2 cellular contexts compared by ENCODE assay signal in the genomic region with DNA sequence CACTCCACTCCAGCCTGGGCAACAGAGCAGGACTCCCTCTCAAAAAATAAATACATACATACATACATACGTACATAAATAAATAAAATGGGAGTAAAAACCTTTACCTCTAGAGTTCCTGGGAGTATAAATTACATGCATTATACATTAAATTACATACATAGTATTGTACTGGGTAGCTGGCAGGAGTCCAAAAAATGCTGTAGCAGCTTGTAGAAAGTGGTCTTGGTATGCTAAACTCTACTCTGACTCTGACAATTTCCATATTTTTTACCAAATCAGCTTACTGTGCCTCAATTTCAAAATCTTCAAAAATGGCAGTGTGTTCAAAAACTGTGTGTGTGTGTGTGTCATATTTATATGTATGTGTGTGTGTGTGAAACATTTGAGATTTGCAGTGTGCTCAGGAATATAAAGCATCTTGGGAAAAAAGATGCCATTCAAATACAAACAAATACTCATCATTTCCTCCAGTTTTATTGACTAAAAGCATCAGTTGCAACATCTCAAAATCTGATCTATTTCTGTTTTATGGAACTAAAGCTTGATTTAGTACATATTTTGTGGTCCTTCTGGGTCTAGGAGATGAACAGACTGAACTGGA.
TF ChIP-seq lines count a peak whose summit lies in the region.

No MANE protein-coding gene starts in this region.

TF ChIP-seq in SK-N-SH, 30 proteins besides CTCF, POLR2A, EP300 and RAD21 (continued from another document):
- TF ChIP-seq FOSL2 (IDR thresholded peaks at IDR 0.05; ENCODE audit: borderline replicate concordance, low read depth): no peak
- no peak for TF ChIP-seq YY1 (IDR thresholded peaks at IDR 0.05; ENCODE audit: low read depth)
- no peak for TF ChIP-seq FOXJ3 (CRISPR knock-in tag; IDR thresholded peaks at IDR 0.05)

TF ChIP-seq in SK-N-SH treated with all-trans-retinoic acid at 6 μM for 48 hours, 23 proteins besides CTCF, POLR2A, EP300 and RAD21 (continued from another document):
- TF ChIP-seq, protein P1, sequence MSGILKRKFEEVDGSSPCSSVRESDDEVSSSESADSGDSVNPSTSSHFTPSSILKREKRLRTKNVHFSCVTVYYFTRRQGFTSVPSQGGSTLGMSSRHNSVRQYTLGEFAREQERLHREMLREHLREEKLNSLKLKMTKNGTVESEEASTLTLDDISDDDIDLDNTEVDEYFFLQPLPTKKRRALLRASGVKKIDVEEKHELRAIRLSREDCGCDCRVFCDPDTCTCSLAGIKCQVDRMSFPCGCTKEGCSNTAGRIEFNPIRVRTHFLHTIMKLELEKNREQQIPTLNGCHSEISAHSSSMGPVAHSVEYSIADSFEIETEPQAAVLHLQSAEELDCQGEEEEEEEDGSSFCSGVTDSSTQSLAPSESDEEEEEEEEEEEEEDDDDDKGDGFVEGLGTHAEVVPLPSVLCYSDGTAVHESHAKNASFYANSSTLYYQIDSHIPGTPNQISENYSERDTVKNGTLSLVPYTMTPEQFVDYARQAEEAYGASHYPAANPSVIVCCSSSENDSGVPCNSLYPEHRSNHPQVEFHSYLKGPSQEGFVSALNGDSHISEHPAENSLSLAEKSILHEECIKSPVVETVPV (CRISPR knock-in tag; IDR thresholded peaks at IDR 0.05): no peak
- TF ChIP-seq PPARA (CRISPR knock-in tag; IDR thresholded peaks at IDR 0.05; ENCODE audit: borderline replicate concordance): no peak
- TF ChIP-seq ARNTL (CRISPR knock-in tag; IDR thresholded peaks at IDR 0.05; ENCODE audit: borderline replicate concordance, low read depth): no peak
- TF ChIP-seq ZC3H10 (CRISPR knock-in tag; IDR thresholded peaks at IDR 0.05): no peak
- TF ChIP-seq ZNF70 (CRISPR knock-in tag; IDR thresholded peaks at IDR 0.05): no peak
- TF ChIP-seq TOX (CRISPR knock-in tag; IDR thresholded peaks at IDR 0.05; ENCODE audit: borderline replicate concordance): no peak
- TF ChIP-seq, protein P2, sequence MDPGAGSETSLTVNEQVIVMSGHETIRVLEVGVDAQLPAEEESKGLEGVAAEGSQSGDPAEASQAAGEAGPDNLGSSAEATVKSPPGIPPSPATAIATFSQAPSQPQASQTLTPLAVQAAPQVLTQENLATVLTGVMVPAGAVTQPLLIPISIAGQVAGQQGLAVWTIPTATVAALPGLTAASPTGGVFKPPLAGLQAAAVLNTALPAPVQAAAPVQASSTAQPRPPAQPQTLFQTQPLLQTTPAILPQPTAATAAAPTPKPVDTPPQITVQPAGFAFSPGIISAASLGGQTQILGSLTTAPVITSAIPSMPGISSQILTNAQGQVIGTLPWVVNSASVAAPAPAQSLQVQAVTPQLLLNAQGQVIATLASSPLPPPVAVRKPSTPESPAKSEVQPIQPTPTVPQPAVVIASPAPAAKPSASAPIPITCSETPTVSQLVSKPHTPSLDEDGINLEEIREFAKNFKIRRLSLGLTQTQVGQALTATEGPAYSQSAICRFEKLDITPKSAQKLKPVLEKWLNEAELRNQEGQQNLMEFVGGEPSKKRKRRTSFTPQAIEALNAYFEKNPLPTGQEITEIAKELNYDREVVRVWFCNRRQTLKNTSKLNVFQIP (CRISPR knock-in tag; IDR thresholded peaks at IDR 0.05; ENCODE audit: borderline replicate concordance, low read depth): no peak
- no peak for TF ChIP-seq ESRRG (CRISPR knock-in tag; IDR thresholded peaks at IDR 0.05)
